8 cellular contexts compared by ENCODE assay signal in genomic region chr9:128438343-128439109, GRCh38. TPM values are rescaled to one million over a fixed set of nuclear protein-coding genes. Genes with fewer than 3 reads are reported as not detected.
DNase-seq lines count a peak whose midpoint lies in the region; ATAC-seq, FAIRE-seq and TF ChIP-seq lines count a peak whose summit lies in the region.

No MANE protein-coding gene starts in this region.

- H3K4me3 Mint-ChIP-seq in activated naive CD4-positive, alpha-beta T cell treated with anti-CD3 and anti-CD28 coated beads, Interleukin-2, amount 10 ng/mL, durations not matched to agents 7 days and 5 days: no peak overlapping the region
- H3K4me3 Mint-ChIP-seq in glutamatergic neuron (ENCODE audit: unreplicated experiment): no peak overlapping the region

- ATAC-seq in GM19397 (IDR thresholded peaks at IDR 0.05; ENCODE audit: unreplicated experiment): peak; percentile 66
- peak; percentile 95 for ATAC-seq in SK-N-SH treated with all-trans-retinoic acid at 6 μM for 48 hours

- peaks cover 4% of the 10 kb centered on the region for H3K4me1 Mint-ChIP-seq in activated naive CD4-positive, alpha-beta T cell treated with anti-CD3 and anti-CD28 coated beads, Interleukin-2, amount 10 ng/mL, durations not matched to agents 7 days and 5 days
- H3K4me1 Mint-ChIP-seq in glutamatergic neuron (ENCODE audit: low read depth, unreplicated experiment): peaks cover 7% of the 10 kb centered on the region

- CTCF ChIA-PET in activated naive CD4-positive, alpha-beta T cell treated with anti-CD3 and anti-CD28 coated beads, Interleukin-2, amount 10 ng/mL, durations not matched to agents 7 days and 5 days (lab: Charles Lee): interaction anchor here (0.5 to 1.9 kb wide), 23 partner anchors 8 to 562 kb away, joined by 3 to 13 read pairs (median 4); partner anchors contain the start of genes ODF2, SPTAN1 and URM1

- DNase-seq in AML-193 (lab: John Stamatoyannopoulos, UW) (peak; percentile 77 to 83), NAMALWA (ENCODE audit: low spot score) (peak; percentile 82), glutamatergic neuron (peak; percentile 93), pons (ENCODE audit: low spot score) (peak; percentile 71), urothelium cell line (ENCODE audit: low spot score) (peak; percentile 80)
- DNase-seq in activated naive CD4-positive, alpha-beta T cell treated with anti-CD3 and anti-CD28 coated beads, Interleukin-2, amount 10 ng/mL, durations not matched to agents 7 days and 5 days: peak; percentile 90

- FAIRE-seq in urothelium cell line (lab: Jason Lieb, UNC): no peak

- H3K9me3 Mint-ChIP-seq in activated naive CD4-positive, alpha-beta T cell treated with anti-CD3 and anti-CD28 coated beads, Interleukin-2, amount 10 ng/mL, durations not matched to agents 7 days and 5 days: no peaks in the 10 kb centered on the region
- peaks cover 3% of the 10 kb centered on the region for H3K9me3 Mint-ChIP-seq in glutamatergic neuron (ENCODE audit: unreplicated experiment)

- no peaks in the 10 kb centered on the region for H3K27me3 Mint-ChIP-seq in activated naive CD4-positive, alpha-beta T cell treated with anti-CD3 and anti-CD28 coated beads, Interleukin-2, amount 10 ng/mL, durations not matched to agents 7 days and 5 days
- H3K27me3 Mint-ChIP-seq in glutamatergic neuron (ENCODE audit: unreplicated experiment): peaks cover 5% of the 10 kb centered on the region

- H3K27ac Mint-ChIP-seq in activated naive CD4-positive, alpha-beta T cell treated with anti-CD3 and anti-CD28 coated beads, Interleukin-2, amount 10 ng/mL, durations not matched to agents 7 days and 5 days: no peak overlapping the region
- no peak overlapping the region for H3K27ac Mint-ChIP-seq in glutamatergic neuron (ENCODE audit: unreplicated experiment)

- H3K36me3 Mint-ChIP-seq in activated naive CD4-positive, alpha-beta T cell treated with anti-CD3 and anti-CD28 coated beads, Interleukin-2, amount 10 ng/mL, durations not matched to agents 7 days and 5 days: no peaks in the 10 kb centered on the region
- no peaks in the 10 kb centered on the region for H3K36me3 Mint-ChIP-seq in glutamatergic neuron (ENCODE audit: unreplicated experiment)

- peak; percentile 98 for TF ChIP-seq CTCF in glutamatergic neuron (IDR thresholded peaks at IDR 0.05; ENCODE audit: partially characterized antibody, unreplicated experiment)

TF ChIP-seq in SK-N-SH treated with all-trans-retinoic acid at 6 μM for 48 hours, 23 proteins besides CTCF, POLR2A, EP300 and RAD21:
- TF ChIP-seq ESRRG (CRISPR knock-in tag; IDR thresholded peaks at IDR 0.05) (no peak), BACH2 (CRISPR knock-in tag; IDR thresholded peaks at IDR 0.05; ENCODE audit: borderline replicate concordance) (no peak), CSRNP3 (CRISPR knock-in tag; IDR thresholded peaks at IDR 0.05) (no peak), ARNTL (CRISPR knock-in tag; IDR thresholded peaks at IDR 0.05; ENCODE audit: borderline replicate concordance, low read depth) (no peak), ISL1 (CRISPR knock-in tag; IDR thresholded peaks at IDR 0.05) (no peak)

RNA-seq across cellular contexts. Expression of gene ODF2, which starts 17.3 kb away (rescaled TPM):
- 40.7 TPM for total RNA-seq in glutamatergic neuron (ENCODE audit: unreplicated experiment)

RNA-seq across cellular contexts. Expression of gene CERCAM, which starts 17.9 kb away (rescaled TPM):
- total RNA-seq in glutamatergic neuron (ENCODE audit: unreplicated experiment): 56.1 TPM

Comparison
In these comparisons a context has a peak if more than half of its experiments do, and no peak if none do; other contexts are left out.
1. Peak in every context shown above with its lines: DNase-seq and ATAC-seq.